In the genomic region with DNA sequence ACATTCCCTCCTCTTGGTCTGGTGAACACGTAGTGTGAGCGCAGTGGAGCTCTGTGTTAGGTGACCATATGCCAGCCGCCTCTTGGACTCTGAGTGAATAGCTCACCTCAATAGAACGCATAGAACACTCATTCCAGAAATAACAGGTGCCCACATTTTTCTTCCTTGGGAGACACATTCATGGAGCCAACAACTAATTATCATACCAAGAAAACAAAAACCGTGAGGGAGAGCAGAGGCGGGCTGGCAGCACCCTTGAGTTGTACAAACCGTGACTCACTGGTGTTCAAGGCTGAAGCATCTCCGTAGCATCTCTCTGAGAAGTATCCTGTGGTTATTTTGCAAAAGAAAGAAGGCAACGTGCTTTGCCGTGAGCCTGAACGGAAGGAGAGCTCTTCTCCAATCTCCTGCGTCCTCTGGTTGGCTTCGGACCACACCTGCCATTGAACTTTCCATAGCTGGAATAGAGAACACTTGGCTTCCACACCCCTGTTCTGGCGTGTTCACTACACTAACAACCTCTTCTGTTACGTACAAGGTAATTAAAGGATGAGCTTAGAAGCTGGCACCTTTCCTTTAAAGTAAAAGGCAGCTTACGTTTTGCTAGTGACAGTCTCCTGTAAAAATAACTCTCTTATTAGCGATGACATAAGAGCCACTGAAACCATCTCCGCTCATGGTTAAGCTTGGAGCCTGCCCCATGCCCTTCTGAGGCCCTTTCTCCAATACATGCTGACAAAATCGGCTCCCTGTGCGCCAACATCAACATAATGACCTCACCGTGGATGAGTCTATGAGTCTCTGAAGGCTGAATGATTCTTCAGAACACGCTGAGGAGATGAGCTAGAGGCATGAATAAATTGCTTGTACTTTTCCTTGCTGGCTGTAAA, we compare ENCODE assay signal across 1 cellular context.
TF ChIP-seq lines count a peak whose summit lies in the region.

No MANE protein-coding gene starts in this region.

TF ChIP-seq in HepG2, 621 proteins besides CTCF, POLR2A, EP300 and RAD21:
- TF ChIP-seq ZNF850 (CRISPR knock-in tag; conservative IDR thresholded peaks at IDR 0.05) = no peak
- no peak for TF ChIP-seq ATM (IDR thresholded peaks at IDR 0.05; ENCODE audit: borderline replicate concordance)
- TF ChIP-seq, protein P1, sequence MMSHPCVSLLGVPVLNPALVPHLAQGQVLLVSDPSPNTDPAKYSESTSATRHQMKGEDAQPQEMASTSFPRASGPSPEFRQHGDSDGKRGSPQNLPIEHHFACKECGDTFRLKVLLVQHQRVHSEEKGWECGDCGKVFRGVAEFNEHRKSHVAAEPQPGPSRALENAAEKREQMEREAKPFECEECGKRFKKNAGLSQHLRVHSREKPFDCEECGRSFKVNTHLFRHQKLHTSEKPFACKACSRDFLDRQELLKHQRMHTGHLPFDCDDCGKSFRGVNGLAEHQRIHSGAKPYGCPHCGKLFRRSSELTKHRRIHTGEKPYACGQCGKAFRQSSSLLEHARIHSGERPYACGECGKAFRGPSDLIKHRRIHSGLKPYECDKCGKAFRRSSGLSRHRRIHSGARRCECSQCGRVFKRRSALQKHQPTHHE (CRISPR knock-in tag; IDR thresholded peaks at IDR 0.05; ENCODE audit: borderline replicate concordance) = no peak
- TF ChIP-seq, protein P2, sequence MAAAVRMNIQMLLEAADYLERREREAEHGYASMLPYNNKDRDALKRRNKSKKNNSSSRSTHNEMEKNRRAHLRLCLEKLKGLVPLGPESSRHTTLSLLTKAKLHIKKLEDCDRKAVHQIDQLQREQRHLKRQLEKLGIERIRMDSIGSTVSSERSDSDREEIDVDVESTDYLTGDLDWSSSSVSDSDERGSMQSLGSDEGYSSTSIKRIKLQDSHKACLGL (CRISPR knock-in tag; IDR thresholded peaks at IDR 0.05) = no peak
TF ChIP-seq in HepG2: peak in this region for 0.
